In genomic region chr12:104064031-104064841, GRCh38 we compare ENCODE assay signal across 1 cellular context.
A peak's percentile ranks its signal among the peaks of the same experiment; 100 is the strongest.
TF ChIP-seq lines count a peak whose summit lies in the region.

HCFC2 (plus strand) TSS chr12:104064531; CDS start chr12:104064561, 30 bp downstream.

TF ChIP-seq in HepG2, 621 proteins besides CTCF, POLR2A, EP300 and RAD21 (continued from another document and continues in another):
- peak; percentile 14 for TF ChIP-seq ZNF407 (CRISPR knock-in tag; IDR thresholded peaks at IDR 0.05; ENCODE audit: not compliant biosample characterization)
- no peak for TF ChIP-seq HINFP (CRISPR knock-in tag; IDR thresholded peaks at IDR 0.05; ENCODE audit: low read depth)
- TF ChIP-seq MTA1 (CRISPR knock-in tag; IDR thresholded peaks at IDR 0.05; ENCODE audit: borderline replicate concordance) = peak; percentile 27; the same call in 1 of the 2 replicates
- TF ChIP-seq PLSCR1 (CRISPR knock-in tag; IDR thresholded peaks at IDR 0.05; ENCODE audit: borderline replicate concordance) = no peak
- TF ChIP-seq FOXP4 (CRISPR knock-in tag; IDR thresholded peaks at IDR 0.05) = no peak
- peak; percentile 96 for TF ChIP-seq PATZ1 (CRISPR knock-in tag; IDR thresholded peaks at IDR 0.05)
- TF ChIP-seq HIVEP1 (CRISPR knock-in tag; IDR thresholded peaks at IDR 0.05) = peak; percentile 36
- TF ChIP-seq TFDP1 (CRISPR knock-in tag; IDR thresholded peaks at IDR 0.05; ENCODE audit: borderline replicate concordance) = peak; percentile 77; the same call in 1 of the 2 replicates
- TF ChIP-seq ZNF138 (CRISPR knock-in tag; IDR thresholded peaks at IDR 0.05; ENCODE audit: low read depth) = no peak
- TF ChIP-seq ZNF136 (CRISPR knock-in tag; IDR thresholded peaks at IDR 0.05; ENCODE audit: low read depth) = no peak
- no peak for TF ChIP-seq LRRFIP1 (CRISPR knock-in tag; conservative IDR thresholded peaks at IDR 0.05)
- TF ChIP-seq MAFG (CRISPR knock-in tag; IDR thresholded peaks at IDR 0.05) = no peak
- TF ChIP-seq ZNF337 (CRISPR knock-in tag; IDR thresholded peaks at IDR 0.05; ENCODE audit: borderline replicate concordance, low read depth) = no peak
- peak; percentile 63; the same call in 1 of the 2 replicates for TF ChIP-seq EEA1 (CRISPR knock-in tag; IDR thresholded peaks at IDR 0.05; ENCODE audit: borderline replicate concordance)
- TF ChIP-seq ZNF781 (CRISPR knock-in tag; IDR thresholded peaks at IDR 0.05; ENCODE audit: borderline replicate concordance, not compliant biosample characterization) = no peak
- TF ChIP-seq ZNF766 (CRISPR knock-in tag; IDR thresholded peaks at IDR 0.05; ENCODE audit: borderline replicate concordance) = no peak
- no peak for TF ChIP-seq BORCS8-MEF2B (CRISPR knock-in tag; IDR thresholded peaks at IDR 0.05)
- no peak for TF ChIP-seq RBAK (CRISPR knock-in tag; IDR thresholded peaks at IDR 0.05)
- TF ChIP-seq POLR2AphosphoS5 (IDR thresholded peaks at IDR 0.05; ENCODE audit: low read depth, low read length) = peak; percentile 57
- TF ChIP-seq NAIF1 (CRISPR knock-in tag; IDR thresholded peaks at IDR 0.05; ENCODE audit: borderline replicate concordance) = no peak
- no peak for TF ChIP-seq ZFAT (CRISPR knock-in tag; conservative IDR thresholded peaks at IDR 0.05)
- no peak for TF ChIP-seq PBX3 (CRISPR knock-in tag; IDR thresholded peaks at IDR 0.05; ENCODE audit: borderline replicate concordance)
- TF ChIP-seq CENPBD1 (CRISPR knock-in tag; IDR thresholded peaks at IDR 0.05; ENCODE audit: borderline replicate concordance, low read depth) = no peak
- TF ChIP-seq ZNF552 (CRISPR knock-in tag; IDR thresholded peaks at IDR 0.05; ENCODE audit: borderline replicate concordance) = no peak
- TF ChIP-seq ZNF460 (CRISPR knock-in tag; IDR thresholded peaks at IDR 0.05; ENCODE audit: borderline replicate concordance) = no peak
- peak; percentile 86 for TF ChIP-seq MAX (IDR thresholded peaks at IDR 0.05)
- no peak for TF ChIP-seq ZNF784 (CRISPR knock-in tag; IDR thresholded peaks at IDR 0.05; ENCODE audit: borderline replicate concordance)
- TF ChIP-seq TCF12 (IDR thresholded peaks at IDR 0.05) = no peak
- TF ChIP-seq TCF12 (CRISPR knock-in tag; IDR thresholded peaks at IDR 0.05) = no peak
- TF ChIP-seq SMAD9 (CRISPR knock-in tag; IDR thresholded peaks at IDR 0.05) = no peak
- no peak for TF ChIP-seq ZNF562 (CRISPR knock-in tag; IDR thresholded peaks at IDR 0.05; ENCODE audit: borderline replicate concordance)
- peak; percentile 28 for TF ChIP-seq CBX1 (IDR thresholded peaks at IDR 0.05; ENCODE audit: low read depth)
- 0 out of 2 replicates have a peak, but pooled peaks have one; percentile 56 for TF ChIP-seq ZNF468 (CRISPR knock-in tag; IDR thresholded peaks at IDR 0.05)
- no peak for TF ChIP-seq ZNF12 (CRISPR knock-in tag; IDR thresholded peaks at IDR 0.05)
- TF ChIP-seq ZNF44 (CRISPR knock-in tag; IDR thresholded peaks at IDR 0.05) = peak; percentile 45; the same call in 1 of the 2 replicates
- TF ChIP-seq CHCHD3 (CRISPR knock-in tag; IDR thresholded peaks at IDR 0.05) = 0 out of 2 replicates have a peak, but pooled peaks have one; percentile 38
